In genomic region chr12:120514002-120514401, GRCh38 we compare ENCODE assay signal across 15 cellular contexts.
"Had no signal": no experiment of that assay in that cellular context is flagged by ENCODE, and none has a peak within 500 bp of the region (broad histone marks: within the 10 kb centered on the region; RNA-seq: fewer than 3 reads in every experiment).

No MANE protein-coding gene starts in this region.

- H3K4me3 ChIP-seq: heart left ventricle, neural progenitor cell, SK-N-MC, smooth muscle cell had no signal

- H3K4me3 Mint-ChIP-seq: activated naive CD8-positive, alpha-beta T cell treated with anti-CD3 and anti-CD28 coated beads, Interleukin-2, amount 50 U/mL, for 24 hours; neural progenitor cell; T-cell had no signal

- DNase-seq: activated CD4-positive, alpha-beta T cell treated with anti-CD3 and anti-CD28 coated beads for 48 hours; activated CD8-positive, alpha-beta memory T cell treated with anti-CD3 and anti-CD28 coated beads for 24 hours; activated naive CD4-positive, alpha-beta T cell treated with Interleukin-2 at 50 U/mL for 16 hours; activated naive CD8-positive, alpha-beta T cell treated with anti-CD3 and anti-CD28 coated beads, Interleukin-2, amount 50 U/mL, for 24 hours; central memory CD4-positive, alpha-beta T cell; cortex of kidney; erythroblast; heart left ventricle; T-cell; trophoblast cell; WERI-Rb-1 had no signal

- H3K9me3 ChIP-seq: heart left ventricle had no signal

- H3K27me3 Mint-ChIP-seq: activated naive CD8-positive, alpha-beta T cell treated with anti-CD3 and anti-CD28 coated beads, Interleukin-2, amount 50 U/mL, for 24 hours; T-cell had no signal

- H3K36me3 ChIP-seq: neural progenitor cell had no signal

- H3K4me1 ChIP-seq: heart left ventricle, neural progenitor cell, parathyroid adenoma had no signal

- ATAC-seq: activated naive CD8-positive, alpha-beta T cell treated with anti-CD3 and anti-CD28 coated beads, Interleukin-2, amount 50 U/mL, for 24 hours; heart left ventricle; T-cell had no signal

- H3K27ac ChIP-seq: heart left ventricle, neural progenitor cell, parathyroid adenoma, SK-N-MC, WERI-Rb-1 had no signal

- H3K27me3 ChIP-seq: heart left ventricle, neural progenitor cell had no signal

- H3K9me3 Mint-ChIP-seq: activated naive CD8-positive, alpha-beta T cell treated with anti-CD3 and anti-CD28 coated beads, Interleukin-2, amount 50 U/mL, for 24 hours; neural progenitor cell; T-cell had no signal

- H3K27ac Mint-ChIP-seq: activated naive CD8-positive, alpha-beta T cell treated with anti-CD3 and anti-CD28 coated beads, Interleukin-2, amount 50 U/mL, for 24 hours; neural progenitor cell; T-cell had no signal

- H3K4me1 Mint-ChIP-seq: activated naive CD8-positive, alpha-beta T cell treated with anti-CD3 and anti-CD28 coated beads, Interleukin-2, amount 50 U/mL, for 24 hours; neural progenitor cell; T-cell had no signal
